In genomic region chr1:21338568-21339401, GRCh38 we compare ENCODE assay signal across 8 cellular contexts. TPM values are rescaled to one million over a fixed set of nuclear protein-coding genes. Genes with fewer than 3 reads are reported as not detected.
A peak's percentile ranks its signal among the peaks of the same experiment; 100 is the strongest.
DNase-seq lines count a peak whose midpoint lies in the region; ATAC-seq and TF ChIP-seq lines count a peak whose summit lies in the region.

No MANE protein-coding gene starts in this region.

- peak overlapping the region; percentile 39; the same call in 1 of the 2 replicates for H3K9ac ChIP-seq in GM23248

- H3K27ac ChIP-seq in GM23248 (peak overlapping the region; percentile 65), esophagus muscularis mucosa (replicated peaks in 1 of 4) (peak overlapping the region; percentile 91 to 95 (median 93)), psoas muscle (peak overlapping the region; percentile 60)

- no peaks in the 10 kb centered on the region for H3K9me2 ChIP-seq in GM23248 (ENCODE audit: insufficient read depth)

- H3K4me2 ChIP-seq in GM23248 (ENCODE audit: unreplicated experiment) = peak overlapping the region; percentile 31

- ATAC-seq in psoas muscle = peak; percentile 36 to 68 (median 53)
- ATAC-seq in HG02973 (IDR thresholded peaks at IDR 0.05; ENCODE audit: unreplicated experiment) = no peak
- ATAC-seq in HG02981 (IDR thresholded peaks at IDR 0.05; ENCODE audit: unreplicated experiment) = no peak
- no peak for ATAC-seq in GM19395 (IDR thresholded peaks at IDR 0.05; ENCODE audit: unreplicated experiment)

- no peaks in the 10 kb centered on the region for H4K20me1 ChIP-seq in GM23248 (ENCODE audit: insufficient read depth)

- H3K4me3 ChIP-seq in GM23248 (no peak overlapping the region), esophagus muscularis mucosa (no peak overlapping the region), psoas muscle (no peak overlapping the region)

- TF ChIP-seq CTCF in esophagus muscularis mucosa (IDR thresholded peaks at IDR 0.05) (no peak), psoas muscle (IDR thresholded peaks at IDR 0.05) (no peak)

- H3K36me3 ChIP-seq in GM23248 (ENCODE audit: low read depth) (no peaks in the 10 kb centered on the region), esophagus muscularis mucosa (no peaks in the 10 kb centered on the region), psoas muscle (ENCODE audit: insufficient read depth in 1 of 2, low read depth in 1 of 2) (no peaks in the 10 kb centered on the region)

- H3K9me3 ChIP-seq in GM23248 (ENCODE audit: low read depth) (no peaks in the 10 kb centered on the region), esophagus muscularis mucosa (no peaks in the 10 kb centered on the region), psoas muscle (no peaks in the 10 kb centered on the region)

- no peak for TF ChIP-seq POLR2A in esophagus muscularis mucosa (IDR thresholded peaks at IDR 0.05; ENCODE audit: low read depth)

- H2AFZ ChIP-seq in GM23248 = no peak overlapping the region

- TF ChIP-seq EP300 in esophagus muscularis mucosa (IDR thresholded peaks at IDR 0.05) = no peak

- H3K4me1 ChIP-seq in GM23248 (ENCODE audit: insufficient read depth) (peaks cover 62% of the 10 kb centered on the region), esophagus muscularis mucosa (peaks cover 100% of the 10 kb centered on the region in 4 donors), psoas muscle (peaks cover 57% of the 10 kb centered on the region)

- peaks cover 88% of the 10 kb centered on the region for H3K79me2 ChIP-seq in GM23248 (ENCODE audit: insufficient read depth)

- peak; percentile 36 for DNase-seq in GM23248
- DNase-seq in NCI-H526 (lab: John Stamatoyannopoulos, UW) = peak; percentile 57 to 75
- no peak for DNase-seq in esophagus muscularis mucosa (ENCODE audit: extremely low spot score)
- peak; percentile 78 to 94 for DNase-seq in psoas muscle
- DNase-seq in OCI-M1 (lab: John Stamatoyannopoulos, UW) = no peak

- H3F3A ChIP-seq in GM23248 (ENCODE audit: insufficient read depth) = peaks cover 35% of the 10 kb centered on the region

- intact Hi-C loops in esophagus muscularis mucosa (cut with DNase I) (no loop called here), psoas muscle (cut with DNase I) (no loop called here)

- in situ Hi-C loops in GM23248 (cut with MboI) = no loop called here

- H3K27me3 ChIP-seq in GM23248 (replicated peaks; ENCODE audit: insufficient read depth) = no peaks in the 10 kb centered on the region
- no peaks in the 10 kb centered on the region for H3K27me3 ChIP-seq in esophagus muscularis mucosa
- no peaks in the 10 kb centered on the region for H3K27me3 ChIP-seq in psoas muscle (ENCODE audit: insufficient read depth in 3 of 3, low read length in 2 of 3)

- 37 to 44% methylated on average over 9 to 10 of the region's 10 CpGs for WGBS in GM23248 (ENCODE audit: low coverage in 1 of 2, low lambda C conversion rate in 2 of 2, missing lambda C conversion rate in 2 of 2), 2 experiments
- 54% methylated on average over 7 of the region's 10 CpGs for WGBS in esophagus muscularis mucosa
- 21 to 33% (median 22%) methylated on average over 10 of the region's 10 CpGs for WGBS in psoas muscle, 3 donors

RNA-seq across cellular contexts. Expression of gene ECE1, which starts 48.5 kb away (rescaled TPM):
- total RNA-seq in GM23248 (2014; rRNA removed; shearing (Covaris generic)) = 100 and 124 TPM in 2 replicates
- polyA plus RNA-seq in GM23248 (2016; fragmentation: Nextera tagmentation; extraction: Ambion mirVana) (82.3 and 84.2 TPM in 2 replicates), psoas muscle (10 to 100 TPM; 12.2 to 14.6 (median 13.2) TPM)
- total RNA-seq in esophagus muscularis mucosa (100 to 1,000 TPM in 1 of 4 donors, 10 to 100 TPM in 3; 53.6 to 101 (median 80.7) TPM), psoas muscle (10 to 100 TPM; 12.3 to 24.9 (median 19.0) TPM)

Comparison
In these comparisons a context has a peak if more than half of its experiments do, and no peak if none do; other contexts are left out.
1. DNase-seq: peak in GM23248 (single experiment), NCI-H526 (2 of 2) and psoas muscle (2 of 2); none in esophagus muscularis mucosa (single experiment) and OCI-M1 (single experiment).
2. ATAC-seq: peak in psoas muscle (4 of 4); none in HG02973 (single experiment), HG02981 (single experiment) and GM19395 (single experiment).
3. Peak in every context shown above with its lines, with median percentiles within 50 percentile points of each other: H3K27ac ChIP-seq.